10 cellular contexts compared by ENCODE assay signal in the genomic region with DNA sequence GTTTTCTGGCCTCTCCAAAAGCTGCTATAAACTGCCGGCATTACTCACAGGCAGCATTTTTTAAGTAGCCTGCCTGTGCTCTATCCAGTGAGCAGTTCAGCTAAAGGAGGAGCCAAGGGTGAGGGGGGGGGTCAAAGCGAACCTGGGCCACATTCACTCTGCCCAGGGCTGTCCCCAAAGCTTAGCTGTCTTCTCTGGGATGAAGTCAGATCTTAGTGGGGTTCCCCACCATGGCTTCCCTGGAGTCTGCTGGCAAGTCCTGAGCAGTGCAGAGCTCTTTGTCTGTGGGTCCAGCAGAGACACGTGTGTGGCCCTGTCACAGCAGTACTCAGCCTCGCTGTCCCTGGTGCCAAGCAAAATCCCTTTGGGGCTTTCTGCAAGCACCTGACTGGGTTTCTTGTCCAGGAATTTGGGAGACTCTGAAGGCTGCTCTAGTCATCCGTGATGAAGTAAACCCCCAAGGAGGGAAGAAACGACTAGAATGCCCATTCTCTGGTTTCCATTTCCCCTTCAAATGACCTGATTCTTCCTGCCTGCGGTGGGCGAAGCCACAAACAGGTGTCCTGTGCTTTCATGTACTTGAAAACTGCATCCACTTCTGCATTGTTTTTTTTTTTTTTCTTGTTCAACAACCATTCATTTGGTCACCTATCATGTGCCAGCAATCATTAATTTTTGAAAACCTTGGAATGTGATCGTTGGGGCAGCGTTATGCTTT. TPM values are rescaled to one million over a fixed set of nuclear protein-coding genes. Genes with fewer than 3 reads are reported as not detected.
DNase-seq lines count a peak whose midpoint lies in the region; ATAC-seq and TF ChIP-seq lines count a peak whose summit lies in the region.
"Had no signal": no experiment of that assay in that cellular context is flagged by ENCODE, and none has a peak within 500 bp of the region (broad histone marks: within the 10 kb centered on the region; RNA-seq: fewer than 3 reads in every experiment).

No MANE protein-coding gene starts in this region.

- peaks cover 7 to 22% of the 10 kb centered on the region in 2 donors for H3K4me1 ChIP-seq in left lung

- DNase-seq in left lung = peak in 1 of 2 donors; percentile 31
- DNase-seq in NCI-H69 (lab: John Stamatoyannopoulos, UW) = no peak
- no peak for DNase-seq in KG1 (lab: John Stamatoyannopoulos, UW)
- no peak for DNase-seq in stimulated activated CD4-positive, alpha-beta T cell treated with anti-CD3 and anti-CD28 coated beads, Interleukin-4, amount 100 ng/mL, for 24 hours
- DNase-seq: activated B cell treated with CpG ODN at 0.5 μM for 24 hours had no signal

- H3K27me3 ChIP-seq in left lung = peaks cover 8 to 36% of the 10 kb centered on the region in 2 donors

- no peaks in the 10 kb centered on the region for H3K36me3 ChIP-seq in left lung

- intact Hi-C loops in left lung (cut with DNase I) = no loop called here

- H3K9me3 ChIP-seq in left lung = no peaks in the 10 kb centered on the region
- H3K9me3 ChIP-seq: psoas muscle had no signal

- H3K27ac ChIP-seq in left lung = peak overlapping the region in 1 of 2 donors; percentile 13
- H3K27ac ChIP-seq: psoas muscle had no signal

- H3K4me3 ChIP-seq in left lung = no peak overlapping the region
- H3K4me3 ChIP-seq: psoas muscle had no signal

- TF ChIP-seq CTCF in left lung (IDR thresholded peaks at IDR 0.05) = no peak

- peak; percentile 77 for ATAC-seq in GM18861 (IDR thresholded peaks at IDR 0.05; ENCODE audit: unreplicated experiment)
- ATAC-seq in GM21576 (IDR thresholded peaks at IDR 0.05; ENCODE audit: unreplicated experiment) = peak; percentile 87
- ATAC-seq in HG03432 (IDR thresholded peaks at IDR 0.05; ENCODE audit: unreplicated experiment) = peak; percentile 67
- peak; percentile 13 for ATAC-seq in left lung
- no peak for ATAC-seq in GM19328 (IDR thresholded peaks at IDR 0.05; ENCODE audit: unreplicated experiment)
- ATAC-seq: psoas muscle had no signal

RNA-seq across cellular contexts. Expression of a gene that starts 2.6 kb away (rescaled TPM):
- total RNA-seq in left lung = 1 to 10 TPM; 3.8 to 5.0 TPM
- total RNA-seq: activated B cell treated with CpG ODN at 0.5 μM for 24 hours had no signal

RNA-seq across cellular contexts. Expression of a gene that starts 26.6 kb away (rescaled TPM):
- not detected for total RNA-seq in left lung
- total RNA-seq: activated B cell treated with CpG ODN at 0.5 μM for 24 hours, psoas muscle had no signal

RNA-seq across cellular contexts. Expression of a gene that starts 48.9 kb away (rescaled TPM):
- total RNA-seq in left lung = under 1 TPM in 1 of 2 donors, not detected in 1; 0.39 TPM
- total RNA-seq: activated B cell treated with CpG ODN at 0.5 μM for 24 hours had no signal
